Comparison of ENCODE assay signal across 8 cellular contexts in genomic region chr3:46934508-46935167, GRCh38. TPM values are rescaled to one million over a fixed set of nuclear protein-coding genes. Genes with fewer than 3 reads are reported as not detected.
DNase-seq lines count a peak whose midpoint lies in the region; ATAC-seq, FAIRE-seq and TF ChIP-seq lines count a peak whose summit lies in the region.

No MANE protein-coding gene starts in this region.

- POLR2A ChIA-PET in CD4-positive, alpha-beta memory T cell (lab: Charles Lee; ENCODE audit: partially characterized antibody) = interaction anchor here (0.6 to 2.8 kb wide), 6 partner anchors 13 to 414 kb away, joined by 3 to 17 read pairs (median 4); partner anchors contain the start of gene NBEAL2

- intact Hi-C loops in CD4-positive, alpha-beta memory T cell (cut with micrococcal nuclease) = no loop called here
- intact Hi-C loops in pancreas (cut with DNase I) = loop anchor here in 1 of 3 donors (5.0 kb wide), 1 partner anchor 38 kb away; no protein-coding TSS in a partner anchor

- no peak overlapping the region for H3K4me3 ChIP-seq in CD4-positive, alpha-beta memory T cell (ENCODE audit: low read length in 2 of 2)
- no peak overlapping the region for H3K4me3 ChIP-seq in pancreas

- no peaks in the 10 kb centered on the region for H3K27me3 ChIP-seq in CD4-positive, alpha-beta memory T cell (ENCODE audit: insufficient read depth, low read length)
- H3K27me3 ChIP-seq in pancreas = no peaks in the 10 kb centered on the region

- no peak for DNase-seq in CD4-positive, alpha-beta memory T cell
- DNase-seq in RCC 7860 (ENCODE audit: low spot score) = peak; percentile 34
- peak; percentile 35 for DNase-seq in fibroblast of peridontal ligament (ENCODE audit: extremely low read depth)
- peak in 3 of 6 donors; percentile 40 to 71 (median 67) for DNase-seq in pancreas
- DNase-seq in NCI-H526 treated with DMSO at 0.1 percent for 48 hours (lab: John Stamatoyannopoulos, UW) = no peak
- DNase-seq in cerebellar cortex (ENCODE audit: low spot score) = no peak

- CTCF ChIA-PET in CD4-positive, alpha-beta memory T cell (lab: Charles Lee; ENCODE audit: partially characterized antibody) = interaction anchor here (1.2 to 2.0 kb wide), 3 partner anchors 13 to 64 kb away, joined by 3 to 7 read pairs (median 7); no protein-coding TSS in a partner anchor

- no peak for TF ChIP-seq CTCF in pancreas (IDR thresholded peaks at IDR 0.05)

- FAIRE-seq in RCC 7860 (lab: Jason Lieb, UNC) = no peak
- FAIRE-seq in pancreas (lab: Jason Lieb, UNC) = no peak

- peaks cover 46% of the 10 kb centered on the region for H3K4me1 ChIP-seq in CD4-positive, alpha-beta memory T cell (ENCODE audit: insufficient read depth, low read length)
- peaks cover 92 to 98% (median 96%) of the 10 kb centered on the region in 3 donors for H3K4me1 ChIP-seq in pancreas

- peaks cover 38 to 64% (median 47%) of the 10 kb centered on the region in 4 donors for H3K4me1 Mint-ChIP-seq in CD4-positive, alpha-beta memory T cell

- H3K9me3 Mint-ChIP-seq in CD4-positive, alpha-beta memory T cell = peaks cover 0 to 2% (median 0%) of the 10 kb centered on the region in 8 donors

- H3K27me3 Mint-ChIP-seq in CD4-positive, alpha-beta memory T cell = no peaks in the 10 kb centered on the region

- H3K9me3 ChIP-seq in CD4-positive, alpha-beta memory T cell (ENCODE audit: control insufficient read depth in 1 of 2, low read length in 2 of 2) = no peaks in the 10 kb centered on the region
- H3K9me3 ChIP-seq in pancreas = no peaks in the 10 kb centered on the region

- H3K36me3 ChIP-seq in CD4-positive, alpha-beta memory T cell (ENCODE audit: insufficient read depth, low read length) = peaks cover 33% of the 10 kb centered on the region
- no peaks in the 10 kb centered on the region for H3K36me3 ChIP-seq in pancreas

- 71 to 75% methylated on average over 8 of the region's 8 CpGs for WGBS in pancreas, 2 donors

- H3K4me3 Mint-ChIP-seq in CD4-positive, alpha-beta memory T cell = no peak overlapping the region

- H3K27ac ChIP-seq in CD4-positive, alpha-beta memory T cell (ENCODE audit: low read depth, low read length) = no peak overlapping the region
- peak overlapping the region; percentile 54 to 72 (median 64) for H3K27ac ChIP-seq in pancreas

- peak overlapping the region in 5 of 7 donors; percentile 15 to 85 (median 29) for H3K27ac Mint-ChIP-seq in CD4-positive, alpha-beta memory T cell

- peaks cover 17 to 42% of the 10 kb centered on the region in 2 donors for H3K36me3 Mint-ChIP-seq in CD4-positive, alpha-beta memory T cell

- peak in 1 of 4 donors; percentile 0 for ATAC-seq in pancreas
- ATAC-seq in HG03139 (IDR thresholded peaks at IDR 0.05; ENCODE audit: unreplicated experiment) = no peak
- ATAC-seq in GM18873 (IDR thresholded peaks at IDR 0.05; ENCODE audit: low FRiP score, unreplicated experiment) = no peak

RNA-seq across cellular contexts. Expression of gene CCDC12, which starts 41.9 kb away (rescaled TPM):
- total RNA-seq in CD4-positive, alpha-beta memory T cell = 10 to 100 TPM; 59.3 to 59.4 TPM
- polyA plus RNA-seq in CD4-positive, alpha-beta memory T cell = 100 to 1,000 TPM in 1 of 2 donors, 10 to 100 TPM in 1; 86.5 to 102 TPM
- 10 to 100 TPM; 20.7 to 30.4 (median 22.4) TPM for total RNA-seq in pancreas
- polyA plus RNA-seq in pancreas = 10 to 100 TPM; 64.9 to 82.8 TPM

RNA-seq across cellular contexts. Expression of gene NBEAL2, which starts 44.8 kb away (rescaled TPM):
- 100 to 1,000 TPM; 144 to 147 TPM for total RNA-seq in CD4-positive, alpha-beta memory T cell
- polyA plus RNA-seq in CD4-positive, alpha-beta memory T cell = 10 to 100 TPM in 1 of 2 donors, 1 to 10 TPM in 1; 4.5 to 16.0 TPM
- total RNA-seq in pancreas = 10 to 100 TPM; 30.6 to 67.4 (median 37.1) TPM
- 100 to 1,000 TPM; 231 to 265 TPM for polyA plus RNA-seq in pancreas

RNA-seq across cellular contexts. Expression of gene PTH1R, which starts 57.1 kb away (rescaled TPM):
- not detected for total RNA-seq in CD4-positive, alpha-beta memory T cell
- polyA plus RNA-seq in CD4-positive, alpha-beta memory T cell = not detected
- 1 to 10 TPM in 4 of 6 donors, under 1 TPM in 2; 0.49 to 2.9 (median 1.3) TPM for total RNA-seq in pancreas
- polyA plus RNA-seq in pancreas = 10 to 100 TPM; 32.0 to 34.8 TPM

Comparison
In these comparisons a context has a peak if more than half of its experiments do, and no peak if none do; other contexts are left out.
1. DNase-seq: peak in RCC 7860 (single experiment) and fibroblast of peridontal ligament (single experiment); none in CD4-positive, alpha-beta memory T cell (0 of 5), NCI-H526 treated with DMSO at 0.1 percent for 48 hours (single experiment) and cerebellar cortex (single experiment).